In the genomic region with DNA sequence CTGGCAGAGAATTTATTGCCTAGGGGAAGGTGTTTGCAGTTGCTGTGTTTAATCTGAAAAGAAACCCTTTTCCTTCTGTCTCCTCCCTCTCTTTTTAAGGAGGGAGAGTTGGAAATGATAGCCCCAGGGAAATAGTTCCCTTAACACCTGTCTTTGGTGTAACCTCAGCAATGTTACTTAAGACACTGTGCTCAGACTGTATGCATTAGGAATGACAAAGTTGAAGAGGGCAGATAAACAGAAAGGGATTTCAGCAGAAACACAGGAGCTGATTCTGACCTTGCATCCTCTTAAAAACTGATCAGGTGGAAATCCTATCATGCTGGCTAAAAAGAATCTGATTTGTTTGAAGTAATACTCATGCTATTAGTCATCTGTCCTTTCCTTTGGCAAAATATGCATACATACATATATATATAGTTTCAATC, we compare ENCODE assay signal across 17 cellular contexts.
DNase-seq lines count a peak whose midpoint lies in the region; ATAC-seq and TF ChIP-seq lines count a peak whose summit lies in the region.
"Had no signal": no experiment of that assay in that cellular context is flagged by ENCODE, and none has a peak within 500 bp of the region (broad histone marks: within the 10 kb centered on the region; RNA-seq: fewer than 3 reads in every experiment).

No MANE protein-coding gene starts in this region.

- POLR2A ChIA-PET in RWPE1 (lab: Yijun Ruan, JAX; ENCODE audit: low non-redundant PET) = no interaction called here

- H3K27ac ChIP-seq in RWPE1 = no peak overlapping the region
- H3K27ac ChIP-seq: dorsolateral prefrontal cortex, esophagus muscularis mucosa, heart right ventricle, right lobe of liver, vagina had no signal

- CTCF ChIA-PET in RWPE1 (lab: Yijun Ruan, JAX) = interaction anchor here (0.8 kb wide), 1 partner anchor 192 kb away, joined by 3 read pairs; no protein-coding TSS in a partner anchor

- no peak for TF ChIP-seq CTCF in RWPE1 (conservative IDR thresholded peaks at IDR 0.05; ENCODE audit: low read depth)
- TF ChIP-seq CTCF in GM20000 (IDR thresholded peaks at IDR 0.05; ENCODE audit: extremely low read depth, missing control alignments) = no peak

- ATAC-seq in HG02610 (IDR thresholded peaks at IDR 0.05; ENCODE audit: unreplicated experiment) (peak; percentile 68), HG02642 (IDR thresholded peaks at IDR 0.05; ENCODE audit: poor library complexity, unreplicated experiment) (no peak)
- ATAC-seq: heart right ventricle, left cardiac atrium, right lobe of liver had no signal

- DNase-seq in NCI-H2081 (lab: John Stamatoyannopoulos, UW) (peak; percentile 52 to 74), NCI-H2081 treated with DMSO at 0.1 percent for 48 hours (lab: John Stamatoyannopoulos, UW) (no peak), RWPE1 (ENCODE audit: low spot score) (peak; percentile 38), kidney tubule cell (ENCODE audit: low spot score) (peak; percentile 83), NCI-H2196 treated with DMSO at 0.1 percent for 48 hours (lab: John Stamatoyannopoulos, UW; ENCODE audit: unreplicated experiment) (no peak), GM20000 (ENCODE audit: low spot score) (no peak)
- DNase-seq: activated CD4-positive, alpha-beta T cell treated with anti-CD3 and anti-CD28 coated beads, Interleukin-2, amount 50 U/mL, for 4 hours; activated T-cell treated with anti-CD3 and anti-CD28 coated beads, Interleukin-2, amount 50 U/mL, for 48 hours; dorsolateral prefrontal cortex; heart right ventricle; left cardiac atrium; NCI-H2227 treated with DMSO at 0.1 percent for 48 hours; right lobe of liver had no signal

Comparison
In these comparisons a context has a peak if more than half of its experiments do, and no peak if none do; other contexts are left out.
1. DNase-seq: peak in NCI-H2081 (2 of 2), RWPE1 (single experiment) and kidney tubule cell (single experiment); none in NCI-H2081 treated with DMSO at 0.1 percent for 48 hours (single experiment), NCI-H2196 treated with DMSO at 0.1 percent for 48 hours (single experiment) and GM20000 (single experiment).